ENCODE assay signal across 17 cellular contexts in genomic region chr3:165852710-165853109, GRCh38. TPM values are rescaled to one million over a fixed set of nuclear protein-coding genes. Genes with fewer than 3 reads are reported as not detected.
A peak's percentile ranks its signal among the peaks of the same experiment; 100 is the strongest.
DNase-seq lines count a peak whose midpoint lies in the region; ATAC-seq, FAIRE-seq and TF ChIP-seq lines count a peak whose summit lies in the region.
"Had no signal": no experiment of that assay in that cellular context is flagged by ENCODE, and none has a peak within 500 bp of the region (broad histone marks: within the 10 kb centered on the region; RNA-seq: fewer than 3 reads in every experiment).

No MANE protein-coding gene starts in this region.

- TF ChIP-seq CTCF in astrocyte (IDR thresholded peaks at IDR 0.05; ENCODE audit: insufficient read depth, low read depth, low read length): no peak
- no peak for TF ChIP-seq CTCF in CD14-positive monocyte (IDR thresholded peaks at IDR 0.05)

- H4K20me1 ChIP-seq in astrocyte (ENCODE audit: insufficient read depth, low read length): no peaks in the 10 kb centered on the region

- no peaks in the 10 kb centered on the region for H3K9me3 ChIP-seq in astrocyte (ENCODE audit: insufficient read depth, low read depth, low read length)

- ATAC-seq in HG03045 (IDR thresholded peaks at IDR 0.05; ENCODE audit: unreplicated experiment) (no peak), HG02678 (IDR thresholded peaks at IDR 0.05; ENCODE audit: unreplicated experiment) (no peak)
- ATAC-seq: HCT116, Panc1 had no signal

- H3K79me2 ChIP-seq in astrocyte (ENCODE audit: insufficient read depth, low read length): no peaks in the 10 kb centered on the region

- H3K9me3 Mint-ChIP-seq in astrocyte (ENCODE audit: unreplicated experiment): no peaks in the 10 kb centered on the region
- peaks cover 0 to 2% (median 0%) of the 10 kb centered on the region in 7 donors for H3K9me3 Mint-ChIP-seq in CD14-positive monocyte

- no peak overlapping the region for H2AFZ ChIP-seq in astrocyte (ENCODE audit: low read depth, low read length)
- H2AFZ ChIP-seq: GM23248 had no signal

- no peak overlapping the region for H3K4me2 ChIP-seq in astrocyte (ENCODE audit: low read length)
- H3K4me2 ChIP-seq: KMS-11 had no signal

- H3K9ac ChIP-seq in astrocyte (ENCODE audit: low read length): no peak overlapping the region
- H3K9ac ChIP-seq: GM23248, KMS-11 had no signal

- H3K27me3 ChIP-seq in astrocyte (ENCODE audit: insufficient read depth, low read length): no peaks in the 10 kb centered on the region

- DNase-seq in HTR-8/SVneo (ENCODE audit: insufficient read length, low spot score): peak; percentile 39
- DNase-seq in astrocyte (ENCODE audit: low read depth): peak; percentile 35
- DNase-seq in foreskin melanocyte: peak; percentile 29
- DNase-seq in skeletal muscle cell (ENCODE audit: low read depth): peak; percentile 4
- no peak for DNase-seq in CD14-positive monocyte (ENCODE audit: low spot score)
- DNase-seq: DMS53, GM23248, NCI-H1436, NCI-H2029, NCI-H2171 had no signal

- H3K4me3 ChIP-seq in astrocyte (ENCODE audit: insufficient read depth, low read depth, low read length) (no peak overlapping the region), skeletal muscle cell (ENCODE audit: low read depth, low read length) (no peak overlapping the region)
- H3K4me3 ChIP-seq: GM23248 had no signal

- H3K27ac Mint-ChIP-seq in astrocyte (ENCODE audit: unreplicated experiment) (no peak overlapping the region), CD14-positive monocyte (no peak overlapping the region)

- H3K27ac ChIP-seq in astrocyte (ENCODE audit: low read depth, low read length): no peak overlapping the region
- H3K27ac ChIP-seq: C4-2B, GM23248, KMS-11 had no signal

- H3K36me3 Mint-ChIP-seq in astrocyte (ENCODE audit: low read depth, unreplicated experiment) (no peaks in the 10 kb centered on the region), CD14-positive monocyte (no peaks in the 10 kb centered on the region)

- no peaks in the 10 kb centered on the region for H3K4me1 ChIP-seq in astrocyte (ENCODE audit: insufficient read depth, low read length)

- FAIRE-seq in HTR-8/SVneo (lab: Jason Lieb, UNC): no peak
- no peak for FAIRE-seq in astrocyte (lab: Jason Lieb, UNC)
- FAIRE-seq: GM18507 had no signal

- intact Hi-C loops in CD14-positive monocyte (cut with micrococcal nuclease): no loop called here

- H3K27me3 Mint-ChIP-seq in astrocyte (ENCODE audit: low read depth, unreplicated experiment) (no peaks in the 10 kb centered on the region), CD14-positive monocyte (ENCODE audit: low read depth in 3 of 3) (no peaks in the 10 kb centered on the region)

- no peaks in the 10 kb centered on the region for H3K36me3 ChIP-seq in astrocyte (ENCODE audit: insufficient read depth, low read length)

- H3K4me1 Mint-ChIP-seq in astrocyte (ENCODE audit: low read depth, unreplicated experiment): no peaks in the 10 kb centered on the region
- H3K4me1 Mint-ChIP-seq in CD14-positive monocyte: no peaks in the 10 kb centered on the region

- H3K4me3 Mint-ChIP-seq in astrocyte (ENCODE audit: unreplicated experiment) (no peak overlapping the region), CD14-positive monocyte (no peak overlapping the region)

RNA-seq across cellular contexts. Expression of gene BCHE, which starts 15.5 kb away (rescaled TPM):
- 9.2 and 10.6 TPM in 2 replicates for total RNA-seq in astrocyte
- not detected for polyA plus RNA-seq in CD14-positive monocyte
- total RNA-seq: GM23248 had no signal
- polyA plus RNA-seq: GM23248 had no signal
